ENCODE assay signal across 9 cellular contexts in genomic region chr11:21625982-21626381, GRCh38.
A peak's percentile ranks its signal among the peaks of the same experiment; 100 is the strongest.
DNase-seq lines count a peak whose midpoint lies in the region; ATAC-seq and TF ChIP-seq lines count a peak whose summit lies in the region.
"Had no signal": no experiment of that assay in that cellular context is flagged by ENCODE, and none has a peak within 500 bp of the region (broad histone marks: within the 10 kb centered on the region; RNA-seq: fewer than 3 reads in every experiment).

No MANE protein-coding gene starts in this region.

- DNase-seq in GDM1 (lab: John Stamatoyannopoulos, UW) (peak; percentile 63), RPMI8226 (peak; percentile 83), lower lobe of right lung (no peak), activated gamma-delta T cell (lab: John Stamatoyannopoulos, UW) (no peak), NCI-H2081 treated with DMSO at 0.1 percent for 48 hours (lab: John Stamatoyannopoulos, UW) (no peak), HEK293T (ENCODE audit: extremely low spot score) (no peak)
- DNase-seq: occipital lobe had no signal

- CTCF ChIA-PET in HEK293T (lab: Yijun Ruan, JAX) = no interaction called here

- H3K27ac ChIP-seq in lower lobe of right lung = no peak overlapping the region

- intact Hi-C loops in lower lobe of right lung (cut with DNase I) = no loop called here

- POLR2A ChIA-PET in HEK293T (lab: Yijun Ruan, JAX) = no interaction called here

- ATAC-seq in HG03139 (IDR thresholded peaks at IDR 0.05; ENCODE audit: unreplicated experiment) = peak; percentile 60
- peak; percentile 80 to 91 for ATAC-seq in lower lobe of right lung
- no peak for ATAC-seq in HG02884 (IDR thresholded peaks at IDR 0.05; ENCODE audit: unreplicated experiment)

- no peaks in the 10 kb centered on the region for H3K4me1 ChIP-seq in lower lobe of right lung

- H3K27me3 ChIP-seq in lower lobe of right lung (ENCODE audit: low read depth) = no peaks in the 10 kb centered on the region

- no peaks in the 10 kb centered on the region for H3K9me3 ChIP-seq in lower lobe of right lung

- TF ChIP-seq CTCF in lower lobe of right lung (IDR thresholded peaks at IDR 0.05) = no peak

- H3K4me3 ChIP-seq in lower lobe of right lung = no peak overlapping the region

- H3K36me3 ChIP-seq in lower lobe of right lung = no peaks in the 10 kb centered on the region

TF ChIP-seq in HEK293T, 16 proteins besides CTCF, POLR2A, EP300 and RAD21:
- no peak for TF ChIP-seq NFRKB (IDR thresholded peaks at IDR 0.05)
- TF ChIP-seq HDGF (IDR thresholded peaks at IDR 0.05; ENCODE audit: borderline replicate concordance) = no peak

Comparison
In these comparisons a context has a peak if more than half of its experiments do, and no peak if none do; other contexts are left out.
1. DNase-seq: peak in GDM1 (single experiment) and RPMI8226 (single experiment); none in lower lobe of right lung (single experiment), activated gamma-delta T cell (single experiment), NCI-H2081 treated with DMSO at 0.1 percent for 48 hours (single experiment) and HEK293T (single experiment).